1 cellular context compared by ENCODE assay signal in genomic region chr16:58515125-58515870, GRCh38.
A peak's percentile ranks its signal among the peaks of the same experiment; 100 is the strongest.
TF ChIP-seq lines count a peak whose summit lies in the region.

Gene SETD6, plus strand, starts transcription at chr16:58515517. Its CDS starts 21 bp downstream, at chr16:58515538.

TF ChIP-seq in HepG2, 621 proteins besides CTCF, POLR2A, EP300 and RAD21 (continued from another document and continues in another):
- TF ChIP-seq HNF1B (CRISPR knock-in tag; IDR thresholded peaks at IDR 0.05) (peak; percentile 63; the same call in 1 of the 2 replicates), ZNF282 (IDR thresholded peaks at IDR 0.05; ENCODE audit: partially characterized antibody) (no peak), ZBTB38 (CRISPR knock-in tag; IDR thresholded peaks at IDR 0.05) (peak; percentile 81; the same call in 1 of the 2 replicates), BCL6 (CRISPR knock-in tag; IDR thresholded peaks at IDR 0.05) (peak; percentile 29; the same call in 1 of the 2 replicates), HOXA7 (CRISPR knock-in tag; IDR thresholded peaks at IDR 0.05) (no peak), NFKB2 (CRISPR knock-in tag; IDR thresholded peaks at IDR 0.05; ENCODE audit: borderline replicate concordance) (peak; percentile 99), ZNF281 (CRISPR knock-in tag; IDR thresholded peaks at IDR 0.05; ENCODE audit: borderline replicate concordance) (0 out of 2 replicates have a peak, but pooled peaks have one; percentile 41), ZNF710 (CRISPR knock-in tag; IDR thresholded peaks at IDR 0.05; ENCODE audit: borderline replicate concordance) (no peak; the same call in 1 of the 2 replicates), REL (CRISPR knock-in tag; conservative IDR thresholded peaks at IDR 0.05) (peak; percentile 88; the same call in 1 of the 2 replicates), SOX6 (IDR thresholded peaks at IDR 0.05) (no peak), SOX6 (CRISPR knock-in tag; IDR thresholded peaks at IDR 0.05) (peak; percentile 62; the same call in 1 of the 2 replicates), ZNF317 (CRISPR knock-in tag; IDR thresholded peaks at IDR 0.05) (peak; percentile 81; the same call in 1 of the 2 replicates), ZNF660 (CRISPR knock-in tag; IDR thresholded peaks at IDR 0.05; ENCODE audit: borderline replicate concordance, low read depth) (no peak), ZNF670 (CRISPR knock-in tag; IDR thresholded peaks at IDR 0.05; ENCODE audit: borderline replicate concordance) (peak; percentile 24), BRD4 (CRISPR knock-in tag; IDR thresholded peaks at IDR 0.05) (peak; percentile 84), NR0B2 (CRISPR knock-in tag; IDR thresholded peaks at IDR 0.05) (peak; percentile 96), POGZ (CRISPR knock-in tag; IDR thresholded peaks at IDR 0.05) (0 out of 2 replicates have a peak, but pooled peaks have one; percentile 66), TFDP2 (CRISPR knock-in tag; IDR thresholded peaks at IDR 0.05) (peak; percentile 92), ZZZ3 (CRISPR knock-in tag; IDR thresholded peaks at IDR 0.05; ENCODE audit: borderline replicate concordance) (no peak; the same call in 1 of the 2 replicates), ZSCAN9 (CRISPR knock-in tag; IDR thresholded peaks at IDR 0.05; ENCODE audit: borderline replicate concordance) (peak; percentile 70), ATF2 (CRISPR knock-in tag; IDR thresholded peaks at IDR 0.05) (peak; percentile 25; the same call in 1 of the 2 replicates), TBP (CRISPR knock-in tag; IDR thresholded peaks at IDR 0.05) (no peak), TRAFD1 (CRISPR knock-in tag; IDR thresholded peaks at IDR 0.05; ENCODE audit: borderline replicate concordance) (no peak; the same call in 1 of the 2 replicates), CREBL2 (CRISPR knock-in tag; IDR thresholded peaks at IDR 0.05; ENCODE audit: borderline replicate concordance) (0 out of 2 replicates have a peak, but pooled peaks have one; percentile 75), ZNF788 (CRISPR knock-in tag; IDR thresholded peaks at IDR 0.05; ENCODE audit: borderline replicate concordance) (peak; percentile 90), ARNTL (CRISPR knock-in tag; IDR thresholded peaks at IDR 0.05) (peak; percentile 90), MYNN (CRISPR knock-in tag; IDR thresholded peaks at IDR 0.05; ENCODE audit: low read depth) (peak; percentile 39; the same call in 1 of the 2 replicates), ZNF563 (CRISPR knock-in tag; IDR thresholded peaks at IDR 0.05) (peak; percentile 97), ZNF646 (CRISPR knock-in tag; IDR thresholded peaks at IDR 0.05) (no peak), ARID3A (IDR thresholded peaks at IDR 0.05; ENCODE audit: low read depth, low read length) (0 out of 2 replicates have a peak, but pooled peaks have one; percentile 14), HOXA9 (CRISPR knock-in tag; IDR thresholded peaks at IDR 0.05; ENCODE audit: borderline replicate concordance) (peak; percentile 82), ELF3 (CRISPR knock-in tag; IDR thresholded peaks at IDR 0.05) (peak; percentile 83), PAX8 (CRISPR knock-in tag; IDR thresholded peaks at IDR 0.05; ENCODE audit: borderline replicate concordance) (peak; percentile 92; the same call in 1 of the 2 replicates), CHCHD3 (CRISPR knock-in tag; IDR thresholded peaks at IDR 0.05) (no peak; the same call in 1 of the 2 replicates), SATB2 (CRISPR knock-in tag; IDR thresholded peaks at IDR 0.05) (peak; percentile 72), ZFAT (CRISPR knock-in tag; conservative IDR thresholded peaks at IDR 0.05) (no peak; the same call in 1 of the 2 replicates), ETV5 (CRISPR knock-in tag; IDR thresholded peaks at IDR 0.05; ENCODE audit: borderline replicate concordance) (peak; percentile 89), ZC3H13 (CRISPR knock-in tag; IDR thresholded peaks at IDR 0.05) (peak; percentile 78; the same call in 1 of the 2 replicates), ZNF558 (CRISPR knock-in tag; IDR thresholded peaks at IDR 0.05; ENCODE audit: borderline replicate concordance) (peak; percentile 99)
